1 cellular context compared by ENCODE assay signal in genomic region chr12:7018350-7019042, GRCh38.
TF ChIP-seq lines count a peak whose summit lies in the region.

Gene LPCAT3 (minus strand): TSS chr12:7018476. CDS start chr12:7018424, 52 bp downstream.

TF ChIP-seq in HEK293, 187 proteins besides CTCF, POLR2A, EP300 and RAD21 (continued from another document):
- TF ChIP-seq BCL6B (tag by site-specific recombination; IDR thresholded peaks at IDR 0.05) (no peak), ZNF394 (tag by site-specific recombination; IDR thresholded peaks at IDR 0.05; ENCODE audit: borderline replicate concordance) (peak; percentile 32), ZNF645 (tag by site-specific recombination; IDR thresholded peaks at IDR 0.05) (no peak), ZNF398 (tag by site-specific recombination; IDR thresholded peaks at IDR 0.05) (0 out of 2 replicates have a peak, but pooled peaks have one; percentile 1), ZNF639 (tag by site-specific recombination; IDR thresholded peaks at IDR 0.05) (peak; percentile 45; the same call in 1 of the 2 replicates), TSHZ1 (tag by site-specific recombination; IDR thresholded peaks at IDR 0.05; ENCODE audit: borderline replicate concordance) (no peak; the same call in 1 of the 2 replicates), ZNF324 (tag by site-specific recombination; IDR thresholded peaks at IDR 0.05) (0 out of 2 replicates have a peak, but pooled peaks have one; percentile 56), ZNF610 (tag by site-specific recombination; IDR thresholded peaks at IDR 0.05; ENCODE audit: borderline replicate concordance) (no peak), ZNF621 (tag by site-specific recombination; IDR thresholded peaks at IDR 0.05) (no peak), GLI2 (tag by site-specific recombination; IDR thresholded peaks at IDR 0.05; ENCODE audit: borderline replicate concordance, low read depth) (no peak), ZNF157 (tag by site-specific recombination; IDR thresholded peaks at IDR 0.05) (no peak), ZNF19 (tag by site-specific recombination; IDR thresholded peaks at IDR 0.05; ENCODE audit: low read depth) (no peak), ZEB2 (tag by site-specific recombination; IDR thresholded peaks at IDR 0.05) (peak; percentile 92), ZBTB48 (tag by site-specific recombination; IDR thresholded peaks at IDR 0.05) (peak; percentile 35; the same call in 1 of the 2 replicates), ZBTB10 (tag by site-specific recombination; IDR thresholded peaks at IDR 0.05) (peak; percentile 97), ZFP41 (tag by site-specific recombination; IDR thresholded peaks at IDR 0.05; ENCODE audit: borderline replicate concordance) (no peak), SCRT2 (tag by site-specific recombination; IDR thresholded peaks at IDR 0.05) (no peak)
